1 cellular context compared by ENCODE assay signal in genomic region chr11:78417888-78418583, GRCh38.
TF ChIP-seq lines count a peak whose summit lies in the region.

No MANE protein-coding gene starts in this region.

TF ChIP-seq in HepG2, 621 proteins besides CTCF, POLR2A, EP300 and RAD21 (continued from another document and continues in another):
- TF ChIP-seq PRDM15 (CRISPR knock-in tag; IDR thresholded peaks at IDR 0.05): no peak
- peak; percentile 36; the same call in 1 of the 2 replicates for TF ChIP-seq MAZ (IDR thresholded peaks at IDR 0.05; ENCODE audit: borderline replicate concordance, low read depth, low read length)
- peak; percentile 73 for TF ChIP-seq MAZ (CRISPR knock-in tag; IDR thresholded peaks at IDR 0.05; ENCODE audit: low read depth)
- no peak for TF ChIP-seq ZBTB10 (CRISPR knock-in tag; IDR thresholded peaks at IDR 0.05; ENCODE audit: borderline replicate concordance)
- no peak for TF ChIP-seq HNRNPL (IDR thresholded peaks at IDR 0.05; ENCODE audit: low read depth, low read length)
- no peak for TF ChIP-seq SP2 (CRISPR knock-in tag; IDR thresholded peaks at IDR 0.05)
- no peak for TF ChIP-seq SYNCRIP (IDR thresholded peaks at IDR 0.05; ENCODE audit: insufficient read depth, low read depth, low read length)
- peak; percentile 10 for TF ChIP-seq ZEB1 (IDR thresholded peaks at IDR 0.05; ENCODE audit: insufficient replicate concordance, low read depth)
- no peak for TF ChIP-seq DMTF1 (CRISPR knock-in tag; IDR thresholded peaks at IDR 0.05)
- 0 out of 2 replicates have a peak, but pooled peaks have one; percentile 28 for TF ChIP-seq DR1 (CRISPR knock-in tag; IDR thresholded peaks at IDR 0.05)
- TF ChIP-seq FLYWCH1 (CRISPR knock-in tag; IDR thresholded peaks at IDR 0.05): peak; percentile 83; the same call in 1 of the 2 replicates
- TF ChIP-seq ZNF143 (CRISPR knock-in tag; IDR thresholded peaks at IDR 0.05): no peak
- no peak for TF ChIP-seq MAFF (IDR thresholded peaks at IDR 0.05; ENCODE audit: low read depth, low read length)
- no peak for TF ChIP-seq NFE2L1 (CRISPR knock-in tag; IDR thresholded peaks at IDR 0.05; ENCODE audit: borderline replicate concordance)
- no peak for TF ChIP-seq MYPOP (CRISPR knock-in tag; IDR thresholded peaks at IDR 0.05)
- TF ChIP-seq CENPT (CRISPR knock-in tag; IDR thresholded peaks at IDR 0.05; ENCODE audit: low read depth): no peak
- TF ChIP-seq ZBTB42 (CRISPR knock-in tag; IDR thresholded peaks at IDR 0.05): no peak
- no peak for TF ChIP-seq CBX5 (CRISPR knock-in tag; IDR thresholded peaks at IDR 0.05; ENCODE audit: borderline replicate concordance)
- no peak for TF ChIP-seq KLF9 (CRISPR knock-in tag; IDR thresholded peaks at IDR 0.05; ENCODE audit: low read depth)
- peak; percentile 27 for TF ChIP-seq ZNF18 (CRISPR knock-in tag; IDR thresholded peaks at IDR 0.05; ENCODE audit: insufficient replicate concordance)
- TF ChIP-seq MATR3 (CRISPR knock-in tag; IDR thresholded peaks at IDR 0.05): no peak
- no peak for TF ChIP-seq AGO1 (IDR thresholded peaks at IDR 0.05; ENCODE audit: low read depth, low read length, poor library complexity, severe bottlenecking)
- peak; percentile 95 for TF ChIP-seq ZBTB14 (CRISPR knock-in tag; IDR thresholded peaks at IDR 0.05)
- TF ChIP-seq MAFG (CRISPR knock-in tag; IDR thresholded peaks at IDR 0.05): no peak
- TF ChIP-seq STAT5B (CRISPR knock-in tag; IDR thresholded peaks at IDR 0.05): no peak
- no peak for TF ChIP-seq HHEX (CRISPR knock-in tag; IDR thresholded peaks at IDR 0.05)
- no peak for TF ChIP-seq ZNF597 (CRISPR knock-in tag; IDR thresholded peaks at IDR 0.05)
- TF ChIP-seq GPBP1L1 (CRISPR knock-in tag; IDR thresholded peaks at IDR 0.05): no peak
- TF ChIP-seq ZNF503 (CRISPR knock-in tag; IDR thresholded peaks at IDR 0.05): no peak
- no peak for TF ChIP-seq HDAC2 (CRISPR knock-in tag; IDR thresholded peaks at IDR 0.05)
- TF ChIP-seq ATF7 (IDR thresholded peaks at IDR 0.05): no peak
- TF ChIP-seq ATF7 (CRISPR knock-in tag; IDR thresholded peaks at IDR 0.05): no peak
- no peak for TF ChIP-seq ZKSCAN8 (CRISPR knock-in tag; IDR thresholded peaks at IDR 0.05; ENCODE audit: borderline replicate concordance)
- 0 out of 2 replicates have a peak, but pooled peaks have one; percentile 37 for TF ChIP-seq SAP130 (CRISPR knock-in tag; IDR thresholded peaks at IDR 0.05; ENCODE audit: low read depth)
- no peak for TF ChIP-seq ZNF264 (CRISPR knock-in tag; IDR thresholded peaks at IDR 0.05)
- TF ChIP-seq ZSCAN25 (CRISPR knock-in tag; IDR thresholded peaks at IDR 0.05): no peak
- TF ChIP-seq ZNF841 (CRISPR knock-in tag; IDR thresholded peaks at IDR 0.05; ENCODE audit: borderline replicate concordance): no peak
- no peak for TF ChIP-seq ZNF740 (CRISPR knock-in tag; IDR thresholded peaks at IDR 0.05)
- no peak for TF ChIP-seq BCLAF1 (IDR thresholded peaks at IDR 0.05)
